8 cellular contexts compared by ENCODE assay signal in genomic region chr10:62268399-62269076, GRCh38. TPM values are rescaled to one million over a fixed set of nuclear protein-coding genes. Genes with fewer than 3 reads are reported as not detected.
DNase-seq lines count a peak whose midpoint lies in the region; ATAC-seq and TF ChIP-seq lines count a peak whose summit lies in the region.

TSS of gene RTKN2 (minus strand) at chr10:62268844. CDS start at chr10:62268610, 234 bp downstream.

- ATAC-seq in HG03432 (IDR thresholded peaks at IDR 0.05; ENCODE audit: unreplicated experiment): peak; percentile 84

- no peak within 1 kb of the TSS for H2BK5ac ChIP-seq in mesenchymal stem cell (ENCODE audit: low read depth, low read length, poor library complexity, severe bottlenecking)

- no peak for TF ChIP-seq CTCF in AG09309 (IDR thresholded peaks at IDR 0.05; ENCODE audit: control insufficient read depth, insufficient read depth, low read depth, low read length, missing control alignments)

- peak within 1 kb of the TSS; percentile 30 for H4K91ac ChIP-seq in mesenchymal stem cell (ENCODE audit: low read length)

- H2BK15ac ChIP-seq in mesenchymal stem cell (ENCODE audit: low read depth, poor library complexity, severe bottlenecking): peak within 1 kb of the TSS; percentile 36

- H3K27ac ChIP-seq in mesenchymal stem cell (ENCODE audit: low read length, poor library complexity, severe bottlenecking): peak within 1 kb of the TSS; percentile 53

- H3K18ac ChIP-seq in mesenchymal stem cell (ENCODE audit: low read depth in 1 of 2, low read length in 2 of 2): peak within 1 kb of the TSS; percentile 34 to 68

- peak within 1 kb of the TSS; percentile 89 for H4K8ac ChIP-seq in mesenchymal stem cell (ENCODE audit: low read length)

- peak within 1 kb of the TSS in 1 of 2 experiments; percentile 57 for H3K4ac ChIP-seq in mesenchymal stem cell (ENCODE audit: low read depth in 1 of 2, low read length in 2 of 2)

- DNase-seq in AG09309 (ENCODE audit: low read depth): peak; percentile 31
- peak; percentile 55 for DNase-seq in GM19238 (ENCODE audit: insufficient read length, low spot score)
- peak; percentile 86 for DNase-seq in NCI-H748 treated with DMSO at 0.1 percent for 48 hours (lab: John Stamatoyannopoulos, UW)
- DNase-seq in activated CD8-positive, alpha-beta memory T cell treated with anti-CD3 and anti-CD28 coated beads for 48 hours (ENCODE audit: low read depth in 2 of 3, low spot score in 2 of 3): peak in 2 of 3 experiments; percentile 14 to 42
- DNase-seq in mesenchymal stem cell: peak; percentile 88
- peak; percentile 32 to 56 (median 50) for DNase-seq in stimulated activated CD4-positive, alpha-beta T cell treated with anti-CD3 and anti-CD28 coated beads, TNF-alpha, amount 100 ng/mL, for 48 hours (ENCODE audit: low read depth in 3 of 3)

- peaks cover 8% of the 10 kb centered on the region for H3K79me1 ChIP-seq in mesenchymal stem cell (replicated peaks; ENCODE audit: low read length, poor library complexity, severe bottlenecking)

- H3K36me3 ChIP-seq in endocrine pancreas (ENCODE audit: control insufficient read depth, insufficient read depth, low read length) (no peaks in the 10 kb centered on the region), mesenchymal stem cell (ENCODE audit: control insufficient read depth in 1 of 2, insufficient read depth in 2 of 2, low read depth in 1 of 2, low read length in 2 of 2) (no peaks in the 10 kb centered on the region)

- H3K4me1 ChIP-seq in endocrine pancreas (ENCODE audit: control insufficient read depth, insufficient read depth, low read length) (no peaks in the 10 kb centered on the region), mesenchymal stem cell (ENCODE audit: control insufficient read depth, insufficient read depth, low read depth, low read length) (no peaks in the 10 kb centered on the region)

- peak within 1 kb of the TSS; percentile 87 for H2AFZ ChIP-seq in mesenchymal stem cell (ENCODE audit: low read depth, low read length)

- H3K4me2 ChIP-seq in mesenchymal stem cell (ENCODE audit: low read length, poor library complexity, severe bottlenecking): peak within 1 kb of the TSS; percentile 97

- H3K27me3 ChIP-seq in endocrine pancreas (ENCODE audit: control insufficient read depth, insufficient read depth, low read length) (no peaks in the 10 kb centered on the region), mesenchymal stem cell (ENCODE audit: control insufficient read depth in 1 of 2, insufficient read depth in 1 of 2, low read length in 2 of 2) (no peaks in the 10 kb centered on the region)

- no peak within 1 kb of the TSS for H2BK120ac ChIP-seq in mesenchymal stem cell (ENCODE audit: low read depth, low read length)

- H3K4me3 ChIP-seq in AG09309 (ENCODE audit: control insufficient read depth, low read depth, low read length) (peak within 1 kb of the TSS; percentile 73), endocrine pancreas (ENCODE audit: control insufficient read depth, insufficient read depth, low read length) (peak within 1 kb of the TSS; percentile 70), mesenchymal stem cell (ENCODE audit: insufficient read depth in 1 of 2, low read depth in 1 of 2, low read length in 2 of 2) (peak within 1 kb of the TSS; percentile 83 to 85)

- WGBS in mesenchymal stem cell: under 1% methylated on average over 44 of the region's 62 CpGs

- peak within 1 kb of the TSS in 1 of 2 experiments; percentile 41 for H3K23ac ChIP-seq in mesenchymal stem cell (ENCODE audit: low read length in 2 of 2)

- peak within 1 kb of the TSS in 1 of 2 experiments; percentile 7 for H3K14ac ChIP-seq in mesenchymal stem cell (ENCODE audit: low read length in 2 of 2)

- no peak within 1 kb of the TSS for H2AK5ac ChIP-seq in mesenchymal stem cell (ENCODE audit: low read length, severe bottlenecking)

- H3K9ac ChIP-seq in endocrine pancreas (ENCODE audit: control insufficient read depth, insufficient read depth, low read length): peak within 1 kb of the TSS; percentile 56
- H3K9ac ChIP-seq in mesenchymal stem cell (ENCODE audit: low read length): peak within 1 kb of the TSS; percentile 75

- H2BK12ac ChIP-seq in mesenchymal stem cell (ENCODE audit: low read length in 2 of 2): peak within 1 kb of the TSS in 1 of 2 experiments; percentile 11

- H3K9me3 ChIP-seq in endocrine pancreas (ENCODE audit: control insufficient read depth, low read length): no peaks in the 10 kb centered on the region
- no peaks in the 10 kb centered on the region for H3K9me3 ChIP-seq in mesenchymal stem cell (ENCODE audit: control insufficient read depth, low read length)

RNA-seq across cellular contexts. Expression of gene RTKN2, which starts in this region (rescaled TPM):
- 0.66 TPM for polyA plus RNA-seq in mesenchymal stem cell (2013, experiment 1 of 2)
- polyA plus RNA-seq in mesenchymal stem cell (2013, experiment 2 of 2): 0.66 TPM

Comparison
In these comparisons a context has a peak if more than half of its experiments do, and no peak if none do; other contexts are left out.
1. Peak in every context shown above with its lines: DNase-seq, ATAC-seq, H3K4me3 ChIP-seq and H3K27ac ChIP-seq.
2. DNase-seq: peak in every context shown above with its lines; median percentile 88 in mesenchymal stem cell; 86 in NCI-H748 treated with DMSO at 0.1 percent for 48 hours; 55 in GM19238; 50 in stimulated activated CD4-positive, alpha-beta T cell treated with anti-CD3 and anti-CD28 coated beads, TNF-alpha, amount 100 ng/mL, for 48 hours; 31 in AG09309; 28 in activated CD8-positive, alpha-beta memory T cell treated with anti-CD3 and anti-CD28 coated beads for 48 hours.